34 cellular contexts compared by ENCODE assay signal in the genomic region with DNA sequence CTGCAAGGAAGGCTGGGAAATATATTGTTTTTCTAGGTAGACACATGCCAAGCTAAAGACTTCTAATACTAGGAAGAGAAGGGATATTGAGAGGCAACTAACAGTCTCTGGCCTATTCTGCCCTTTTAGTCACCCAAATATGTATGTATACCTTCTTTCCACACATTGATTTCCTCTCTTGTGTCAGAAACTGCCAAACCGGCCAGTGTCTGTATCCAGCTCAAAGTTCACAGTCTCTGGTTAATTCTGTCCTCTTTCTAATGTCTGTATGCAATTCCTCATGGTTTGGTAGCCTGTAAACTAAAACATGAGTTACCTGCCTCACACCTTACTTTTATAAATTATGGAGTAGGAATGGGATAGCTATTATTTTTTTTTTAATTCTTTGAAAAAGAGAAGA.
"Had no signal": no experiment of that assay in that cellular context is flagged by ENCODE, and none has a peak within 500 bp of the region (broad histone marks: within the 10 kb centered on the region; RNA-seq: fewer than 3 reads in every experiment).

No MANE protein-coding gene starts in this region.

- H3K27me3 ChIP-seq: adrenal gland, body of pancreas, brain microvascular endothelial cell, breast epithelium had no signal

- H3K9me3 Mint-ChIP-seq: activated B cell treated with CpG ODN at 0.5 μM for 24 hours; activated CD4-positive, alpha-beta memory T cell treated with anti-CD3 and anti-CD28 coated beads for 36 hours; activated CD8-positive, alpha-beta T cell treated with anti-CD3 and anti-CD28 coated beads for 36 hours; activated naive CD8-positive, alpha-beta T cell treated with anti-CD3 and anti-CD28 coated beads for 36 hours; activated T-cell treated with anti-CD3 and anti-CD28 coated beads, Interleukin-2, amount 50 U/mL, for 4 hours; activated T-cell treated with anti-CD3 and anti-CD28 coated beads, Interleukin-2, amount 50 U/mL, for 72 hours; activated T-helper 2 cell treated with anti-CD3 and anti-CD28 coated beads, Interferon-gamma antibody, Interleukin-2, Interleukin-4, amounts not matched to agents 10 μg/mL and 5 μg/mL and 100 μg/mL, durations not matched to agents 14 hours and 24 hours and 36 hours; T-helper 1 cell treated with Interleukin-12 subunit alpha and Interleukin-12 subunit beta and Interleukin-4 antibody, amounts not matched to agents 30 μg/mL and 1 μg/mL, for 36 hours; T-helper 2 cell treated with Interferon-gamma antibody and Interleukin-4, amounts not matched to agents 5 μg/mL and 100 μg/mL, for 36 hours had no signal

- DNase-seq: activated B cell treated with CpG ODN at 0.5 μM for 24 hours; activated CD4-positive, alpha-beta memory T cell treated with anti-CD3 and anti-CD28 coated beads for 36 hours; activated CD4-positive, alpha-beta T cell treated with anti-CD3 and anti-CD28 coated beads for 48 hours; activated CD4-positive, alpha-beta T cell treated with anti-CD3 and anti-CD28 coated beads, Interleukin-2, amount 50 U/mL, for 1 hour; activated CD4-positive, alpha-beta T cell treated with anti-CD3 and anti-CD28 coated beads, Interleukin-2, amount 50 U/mL, for 4 hours; activated CD4-positive, CD25-positive, alpha-beta regulatory T cell treated with anti-CD3 and anti-CD28 coated beads, Interleukin-2, amount 50 U/mL, for 72 hours; activated CD8-positive, alpha-beta memory T cell treated with anti-CD3 and anti-CD28 coated beads, Interleukin-2, amount 50 U/mL, for 4 hours; activated CD8-positive, alpha-beta T cell treated with anti-CD3 and anti-CD28 coated beads for 36 hours; activated effector memory CD4-positive, alpha-beta T cell treated with Interleukin-2 at 50 U/mL for 16 hours; activated gamma-delta T cell; activated naive CD4-positive, alpha-beta T cell treated with anti-CD3 and anti-CD28 coated beads, Interleukin-2, amount 50 U/mL, for 16 hours; activated naive CD4-positive, alpha-beta T cell treated with Interleukin-2 at 50 U/mL for 16 hours; activated naive CD8-positive, alpha-beta T cell treated with anti-CD3 and anti-CD28 coated beads for 36 hours; activated T-cell treated with anti-CD3 and anti-CD28 coated beads for 4 hours; activated T-cell treated with anti-CD3 and anti-CD28 coated beads, Interleukin-2, amount 50 U/mL, for 1 hour; activated T-cell treated with anti-CD3 and anti-CD28 coated beads, Interleukin-2, amount 50 U/mL, for 4 hours; activated T-cell treated with anti-CD3 and anti-CD28 coated beads, Interleukin-2, amount 50 U/mL, for 72 hours; adrenal gland; amniotic stem cell; aorta; body of pancreas; brain microvascular endothelial cell; central memory CD4-positive, alpha-beta T cell; T-helper 1 cell; T-helper 2 cell; T-helper 9 cell had no signal

- FAIRE-seq: astrocyte, TTC549 had no signal

- H3K27ac Mint-ChIP-seq: activated B cell treated with CpG ODN at 0.5 μM for 24 hours; activated CD4-positive, alpha-beta memory T cell treated with anti-CD3 and anti-CD28 coated beads for 36 hours; activated CD8-positive, alpha-beta T cell treated with anti-CD3 and anti-CD28 coated beads for 36 hours; activated naive CD4-positive, alpha-beta T cell treated with anti-CD3 and anti-CD28 coated beads, Interleukin-2, amount 50 U/mL, for 72 hours; activated naive CD8-positive, alpha-beta T cell treated with anti-CD3 and anti-CD28 coated beads for 36 hours; activated T-cell treated with anti-CD3 and anti-CD28 coated beads, Interleukin-2, amount 50 U/mL, for 72 hours; activated T-helper 2 cell treated with anti-CD3 and anti-CD28 coated beads, Interferon-gamma antibody, Interleukin-2, Interleukin-4, amounts not matched to agents 10 μg/mL and 5 μg/mL and 100 μg/mL, durations not matched to agents 14 hours and 24 hours and 36 hours; T-helper 1 cell treated with Interleukin-12 subunit alpha and Interleukin-12 subunit beta and Interleukin-4 antibody, amounts not matched to agents 30 μg/mL and 1 μg/mL, for 36 hours; T-helper 2 cell treated with Interferon-gamma antibody and Interleukin-4, amounts not matched to agents 5 μg/mL and 100 μg/mL, for 36 hours had no signal

- H3K36me3 Mint-ChIP-seq: activated CD4-positive, alpha-beta memory T cell treated with anti-CD3 and anti-CD28 coated beads for 36 hours; activated naive CD4-positive, alpha-beta T cell treated with anti-CD3 and anti-CD28 coated beads, Interleukin-2, amount 50 U/mL, for 72 hours; activated naive CD8-positive, alpha-beta T cell treated with anti-CD3 and anti-CD28 coated beads for 36 hours had no signal

- H3K27ac ChIP-seq: adrenal gland, body of pancreas, brain microvascular endothelial cell, breast epithelium, VCaP had no signal

- H3K4me1 Mint-ChIP-seq: activated B cell treated with CpG ODN at 0.5 μM for 24 hours had no signal

- H3K4me3 ChIP-seq: adrenal gland, body of pancreas, breast epithelium had no signal

- H3K4me3 Mint-ChIP-seq: activated B cell treated with CpG ODN at 0.5 μM for 24 hours; activated CD4-positive, alpha-beta memory T cell treated with anti-CD3 and anti-CD28 coated beads for 36 hours; activated CD8-positive, alpha-beta T cell treated with anti-CD3 and anti-CD28 coated beads for 36 hours; activated naive CD8-positive, alpha-beta T cell treated with anti-CD3 and anti-CD28 coated beads for 36 hours; activated T-cell treated with anti-CD3 and anti-CD28 coated beads, Interleukin-2, amount 50 U/mL, for 4 hours; activated T-cell treated with anti-CD3 and anti-CD28 coated beads, Interleukin-2, amount 50 U/mL, for 72 hours; T-helper 1 cell treated with Interleukin-12 subunit alpha and Interleukin-12 subunit beta and Interleukin-4 antibody, amounts not matched to agents 30 μg/mL and 1 μg/mL, for 36 hours; T-helper 2 cell treated with Interferon-gamma antibody and Interleukin-4, amounts not matched to agents 5 μg/mL and 100 μg/mL, for 36 hours had no signal

- H3K36me3 ChIP-seq: adrenal gland, brain microvascular endothelial cell, breast epithelium had no signal

- H3K9me3 ChIP-seq: adrenal gland, body of pancreas, breast epithelium had no signal

- H3K4me1 ChIP-seq: adrenal gland, body of pancreas, breast epithelium had no signal

- ATAC-seq: activated CD8-positive, alpha-beta T cell treated with anti-CD3 and anti-CD28 coated beads for 36 hours; activated naive CD4-positive, alpha-beta T cell treated with anti-CD3 and anti-CD28 coated beads, Interleukin-2, amount 50 U/mL, for 72 hours; activated T-cell treated with anti-CD3 and anti-CD28 coated beads, Interleukin-2, amount 50 U/mL, for 4 hours; activated T-cell treated with anti-CD3 and anti-CD28 coated beads, Interleukin-2, amount 50 U/mL, for 72 hours; body of pancreas had no signal

- H3K27me3 Mint-ChIP-seq: activated CD4-positive, alpha-beta memory T cell treated with anti-CD3 and anti-CD28 coated beads for 36 hours; activated CD8-positive, alpha-beta T cell treated with anti-CD3 and anti-CD28 coated beads for 36 hours; activated naive CD8-positive, alpha-beta T cell treated with anti-CD3 and anti-CD28 coated beads for 36 hours had no signal
